8 cellular contexts compared by ENCODE assay signal in the genomic region with DNA sequence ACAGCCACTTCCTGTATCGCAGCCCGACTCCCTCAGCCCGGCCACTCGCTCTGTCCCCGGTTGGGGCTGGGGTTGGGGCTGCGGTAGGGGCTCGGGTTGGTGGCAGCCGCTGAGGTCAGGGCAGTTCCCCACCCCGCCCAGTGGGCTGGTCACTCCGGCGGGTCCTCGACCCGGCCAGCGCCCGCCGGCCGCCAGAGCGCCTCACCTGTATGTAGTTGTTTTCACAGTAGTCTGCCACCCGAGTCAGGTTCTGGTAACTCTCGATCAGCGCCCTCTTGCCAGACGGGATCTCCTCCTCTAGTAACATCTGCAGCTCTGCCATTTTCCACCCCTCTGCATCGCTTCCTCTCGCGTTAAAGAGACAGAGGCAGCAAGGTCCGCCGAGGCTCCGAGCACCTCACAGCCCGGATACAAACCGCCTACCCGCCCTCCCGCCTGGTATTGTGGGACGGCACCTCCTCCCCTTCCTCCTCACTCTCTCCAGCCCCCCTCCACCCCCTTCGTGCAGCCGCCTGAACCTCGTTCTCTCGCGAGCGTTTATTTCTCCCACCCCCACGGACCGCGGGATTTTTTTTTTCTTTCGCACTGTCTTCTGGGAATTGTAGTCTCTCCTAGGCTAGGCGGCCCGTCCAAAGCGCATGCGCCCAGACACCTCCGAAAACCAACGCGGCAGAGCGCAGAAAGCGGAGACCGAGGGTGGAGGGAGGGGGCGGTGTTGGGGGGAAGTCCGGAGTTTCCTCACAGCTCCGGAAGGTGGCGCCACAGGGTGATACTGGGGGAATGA. TPM values are rescaled to one million over a fixed set of nuclear protein-coding genes. Genes with fewer than 3 reads are reported as not detected.
A peak's percentile ranks its signal among the peaks of the same experiment; 100 is the strongest.
DNase-seq lines count a peak whose midpoint lies in the region; ATAC-seq, FAIRE-seq and TF ChIP-seq lines count a peak whose summit lies in the region.

A gene (minus strand): TSS at position 417 of the 784 bp plus-strand sequence. CDS start 95 bp downstream, at position 322.

- H3K79me2 ChIP-seq in astrocyte (ENCODE audit: insufficient read depth, low read length), result peaks cover 49% of the 10 kb centered on the region

- peak within 1 kb of the TSS; percentile 70 for H2AFZ ChIP-seq in astrocyte (ENCODE audit: low read depth, low read length)

- peak within 1 kb of the TSS; percentile 94 for H3K9ac ChIP-seq in astrocyte (ENCODE audit: low read length)

- under 1% methylated on average over 57 of the region's 57 CpGs for WGBS in right cardiac atrium

- no peaks in the 10 kb centered on the region for H3K9me3 ChIP-seq in astrocyte (ENCODE audit: insufficient read depth, low read depth, low read length)
- H3K9me3 ChIP-seq in right cardiac atrium (ENCODE audit: control insufficient read depth, low read length), result no peaks in the 10 kb centered on the region
- no peaks in the 10 kb centered on the region for H3K9me3 ChIP-seq in uterus

- H3K27me3 ChIP-seq in astrocyte (ENCODE audit: insufficient read depth, low read length), result no peaks in the 10 kb centered on the region
- H3K27me3 ChIP-seq in right cardiac atrium (ENCODE audit: control insufficient read depth, insufficient read depth), result no peaks in the 10 kb centered on the region
- H3K27me3 ChIP-seq in uterus, result no peaks in the 10 kb centered on the region

- ATAC-seq in GM18502 (IDR thresholded peaks at IDR 0.05; ENCODE audit: poor library complexity, unreplicated experiment), result peak; percentile 70
- ATAC-seq in HG02970 (IDR thresholded peaks at IDR 0.05; ENCODE audit: low FRiP score, unreplicated experiment), result peak; percentile 76
- peak; percentile 99 for ATAC-seq in right cardiac atrium

- peaks cover 12% of the 10 kb centered on the region for H3K4me1 ChIP-seq in astrocyte (ENCODE audit: insufficient read depth, low read length)
- no peaks in the 10 kb centered on the region for H3K4me1 ChIP-seq in right cardiac atrium (ENCODE audit: control insufficient read depth, insufficient read depth, low read length)
- no peaks in the 10 kb centered on the region for H3K4me1 ChIP-seq in uterus

- H3K36me3 ChIP-seq in astrocyte (ENCODE audit: insufficient read depth, low read length) (no peaks in the 10 kb centered on the region), uterus (no peaks in the 10 kb centered on the region)

- H3K4me3 ChIP-seq in astrocyte (ENCODE audit: insufficient read depth, low read depth, low read length) (peak within 1 kb of the TSS; percentile 93), right cardiac atrium (ENCODE audit: low read length) (peak within 1 kb of the TSS; percentile 88), uterus (peak within 1 kb of the TSS; percentile 70 to 87)

- no peaks in the 10 kb centered on the region for H3K27me3 Mint-ChIP-seq in astrocyte (ENCODE audit: low read depth, unreplicated experiment)

- peaks cover 39% of the 10 kb centered on the region for H4K20me1 ChIP-seq in astrocyte (ENCODE audit: insufficient read depth, low read length)

- FAIRE-seq in astrocyte (lab: Jason Lieb, UNC), result no peak

- no peaks in the 10 kb centered on the region for H3K9me3 Mint-ChIP-seq in astrocyte (ENCODE audit: unreplicated experiment)

- peak within 1 kb of the TSS; percentile 86 for H3K4me2 ChIP-seq in astrocyte (ENCODE audit: low read length)

- peak within 1 kb of the TSS; percentile 94 for H3K27ac ChIP-seq in astrocyte (ENCODE audit: low read depth, low read length)
- peak within 1 kb of the TSS; percentile 97 for H3K27ac ChIP-seq in right cardiac atrium (ENCODE audit: low read length)
- peak within 1 kb of the TSS; percentile 90 to 93 for H3K27ac ChIP-seq in uterus

- H3K36me3 Mint-ChIP-seq in astrocyte (ENCODE audit: low read depth, unreplicated experiment), result no peaks in the 10 kb centered on the region

- peak within 1 kb of the TSS; percentile 96 for H3K4me3 Mint-ChIP-seq in astrocyte (ENCODE audit: unreplicated experiment)

- DNase-seq in NCI-H2029 (lab: John Stamatoyannopoulos, UW), result peak; percentile 92
- peak; percentile 97 for DNase-seq in T-helper 22 cell (ENCODE audit: low read depth)
- DNase-seq in astrocyte (ENCODE audit: low read depth), result peak; percentile 93
- peak; percentile 98 to 99 (median 98) for DNase-seq in right cardiac atrium
- peak; percentile 92 for DNase-seq in pulmonary artery endothelial cell (ENCODE audit: low read depth, low spot score)
- peak; percentile 97 to 98 for DNase-seq in uterus

- H3K4me1 Mint-ChIP-seq in astrocyte (ENCODE audit: low read depth, unreplicated experiment), result peaks cover 8% of the 10 kb centered on the region

- H3K27ac Mint-ChIP-seq in astrocyte (ENCODE audit: unreplicated experiment), result peak within 1 kb of the TSS; percentile 91

- intact Hi-C loops in right cardiac atrium (cut with DNase I), result loop anchor here in 1 of 4 donors (10.0 kb wide), 1 partner anchor 126 kb away; no protein-coding TSS in a partner anchor
- intact Hi-C loops in uterus (cut with DNase I; ENCODE audit: low total_unique reads), result no loop called here

- TF ChIP-seq CTCF in astrocyte (IDR thresholded peaks at IDR 0.05; ENCODE audit: insufficient read depth, low read depth, low read length) (peak; percentile 35), uterus (IDR thresholded peaks at IDR 0.05) (peak in 3 of 4 experiments; percentile 48 to 87 (median 73))

- TF ChIP-seq POLR2A in uterus (IDR thresholded peaks at IDR 0.05), result peak; percentile 95 to 97

RNA-seq across cellular contexts. Expression of the gene that starts here (rescaled TPM):
- total RNA-seq in astrocyte (58.8 and 65.1 TPM in 2 replicates), right cardiac atrium (10 to 100 TPM; 24.8 to 28.2 (median 26.5) TPM), pulmonary artery endothelial cell (35.0 and 40.3 TPM in 2 replicates), uterus (10 to 100 TPM; 26.6 to 50.4 (median 39.1) TPM)
- polyA plus RNA-seq in right cardiac atrium, result 9.6 TPM

Comparison
In these comparisons a context has a peak if more than half of its experiments do, and no peak if none do; other contexts are left out.
1. Peak in every context shown above with its lines: DNase-seq, ATAC-seq, H3K4me3 ChIP-seq and H3K27ac ChIP-seq.